ENCODE assay signal across 8 cellular contexts in the genomic region with DNA sequence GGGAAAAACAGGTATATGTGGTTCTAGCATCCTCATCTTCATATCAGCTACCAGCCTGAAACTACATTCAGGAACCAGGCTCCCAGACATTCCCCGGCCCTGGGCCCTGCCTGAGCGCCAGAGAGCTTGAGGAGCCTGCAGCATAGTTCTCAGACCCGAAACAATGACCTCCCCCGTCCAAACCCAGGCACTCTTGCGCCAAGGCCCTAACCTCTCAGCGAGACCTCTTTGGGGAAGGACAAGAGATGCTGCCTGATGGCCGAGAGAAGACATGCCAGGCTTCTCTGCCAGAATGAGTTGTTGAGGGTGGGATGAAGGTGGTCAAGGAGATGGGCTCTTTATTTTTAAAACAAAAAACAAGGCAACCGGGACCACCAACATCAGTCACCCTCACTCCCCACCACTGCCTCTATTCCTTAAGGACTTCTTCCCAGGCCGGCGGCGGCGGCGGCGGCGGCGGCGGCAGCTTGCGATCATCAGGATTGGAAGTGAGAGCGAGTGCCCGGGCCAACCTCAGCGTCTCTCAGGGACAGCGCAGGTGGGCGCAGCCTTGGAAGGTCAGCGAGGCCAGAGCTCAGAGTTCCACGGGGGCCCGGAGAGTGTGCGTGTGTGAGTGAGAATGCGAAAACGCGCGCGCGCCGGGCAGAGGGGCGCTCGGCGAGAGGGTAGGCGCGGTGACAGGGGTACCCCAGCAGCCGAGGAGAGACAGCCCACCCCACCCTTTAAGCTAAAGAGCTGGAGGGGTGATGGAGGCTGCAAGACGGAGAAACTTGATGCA. TPM values are rescaled to one million over a fixed set of nuclear protein-coding genes. Genes with fewer than 3 reads are reported as not detected.
DNase-seq lines count a peak whose midpoint lies in the region; FAIRE-seq and TF ChIP-seq lines count a peak whose summit lies in the region.

No MANE protein-coding gene starts in this region.

- peak in 2 of 3 experiments; percentile 59 to 69 for DNase-seq in NCI-H1417 (lab: John Stamatoyannopoulos, UW)
- no peak for DNase-seq in NCI-H1417 treated with DMSO at 0.1 percent for 48 hours (lab: John Stamatoyannopoulos, UW)
- DNase-seq in activated CD4-positive, alpha-beta T cell treated with anti-CD3 and anti-CD28 coated beads, Interleukin-2, amount 10 ng/mL, durations not matched to agents 24 days and 14 days, result peak; percentile 69
- peak in 1 of 2 donors; percentile 29 for DNase-seq in fibroblast of lung (ENCODE audit: low read depth in 2 of 2)
- peak; percentile 27 for DNase-seq in occipital lobe (lab: John Stamatoyannopoulos, UW)
- DNase-seq in cerebellar nuclear complex (lab: John Stamatoyannopoulos, UW), result no peak
- DNase-seq in NCI-H2196 treated with DMSO at 0.1 percent for 48 hours (lab: John Stamatoyannopoulos, UW; ENCODE audit: unreplicated experiment), result no peak
- no peak for DNase-seq in frontal cortex (ENCODE audit: low spot score in 2 of 2)

- H3K4me1 ChIP-seq in fibroblast of lung (ENCODE audit: control insufficient read depth, extremely low read depth, insufficient read depth, low read length), result peaks cover 3% of the 10 kb centered on the region

- intact Hi-C loops in activated CD4-positive, alpha-beta T cell treated with anti-CD3 and anti-CD28 coated beads, Interleukin-2, amount 10 ng/mL, durations not matched to agents 24 days and 14 days (cut with micrococcal nuclease), result loop anchor here (1.0 to 10.0 kb wide), 11 partner anchors 29 to 1209 kb away; partner anchors contain the start of genes IL15 and SMARCA5

- no peak for TF ChIP-seq CTCF in fibroblast of lung (conservative IDR thresholded peaks at IDR 0.05 in 1 of 2, IDR thresholded peaks at IDR 0.05 in 1 of 2; ENCODE audit: low read depth in 1 of 2, low read length in 2 of 2)

- H3K4me2 ChIP-seq in fibroblast of lung (ENCODE audit: extremely low read depth, insufficient read depth, low read length), result peak overlapping the region; percentile 83

- no peaks in the 10 kb centered on the region for H3K36me3 Mint-ChIP-seq in activated CD4-positive, alpha-beta T cell treated with anti-CD3 and anti-CD28 coated beads, Interleukin-2, amount 10 ng/mL, durations not matched to agents 24 days and 14 days (ENCODE audit: low read depth)

- H3K27ac ChIP-seq in fibroblast of lung (ENCODE audit: insufficient read depth, low read length), result no peak overlapping the region

- peaks cover 20% of the 10 kb centered on the region for H3K4me1 Mint-ChIP-seq in activated CD4-positive, alpha-beta T cell treated with anti-CD3 and anti-CD28 coated beads, Interleukin-2, amount 10 ng/mL, durations not matched to agents 24 days and 14 days

- H3K27me3 ChIP-seq in fibroblast of lung (ENCODE audit: control insufficient read depth, insufficient read depth, low read length), result peaks cover 9% of the 10 kb centered on the region

- H3K27ac Mint-ChIP-seq in activated CD4-positive, alpha-beta T cell treated with anti-CD3 and anti-CD28 coated beads, Interleukin-2, amount 10 ng/mL, durations not matched to agents 24 days and 14 days, result peak overlapping the region; percentile 89

- peak overlapping the region; percentile 52 for H3K9ac ChIP-seq in fibroblast of lung (ENCODE audit: insufficient read depth, low read length)

- peaks cover 25% of the 10 kb centered on the region for H3K27me3 Mint-ChIP-seq in activated CD4-positive, alpha-beta T cell treated with anti-CD3 and anti-CD28 coated beads, Interleukin-2, amount 10 ng/mL, durations not matched to agents 24 days and 14 days

- H3K4me3 Mint-ChIP-seq in activated CD4-positive, alpha-beta T cell treated with anti-CD3 and anti-CD28 coated beads, Interleukin-2, amount 10 ng/mL, durations not matched to agents 24 days and 14 days, result peak overlapping the region; percentile 95

- H3K9me3 Mint-ChIP-seq in activated CD4-positive, alpha-beta T cell treated with anti-CD3 and anti-CD28 coated beads, Interleukin-2, amount 10 ng/mL, durations not matched to agents 24 days and 14 days, result no peaks in the 10 kb centered on the region

- FAIRE-seq in frontal cortex (lab: Jason Lieb, UNC), result no peak

- peak overlapping the region; percentile 74 for H2AFZ ChIP-seq in fibroblast of lung (ENCODE audit: low read length)

- no peaks in the 10 kb centered on the region for H3K79me2 ChIP-seq in fibroblast of lung (ENCODE audit: control insufficient read depth, insufficient read depth, low read length)

- H3K4me3 ChIP-seq in fibroblast of lung (replicated peaks in 1 of 4; ENCODE audit: control extremely low read depth in 1 of 4, insufficient read depth in 1 of 4, low read depth in 3 of 4, low read length in 4 of 4), result peak overlapping the region; percentile 64 to 77 (median 68)

- H4K20me1 ChIP-seq in fibroblast of lung (ENCODE audit: control insufficient read depth, extremely low read depth, insufficient read depth, low read length), result no peaks in the 10 kb centered on the region

- no peaks in the 10 kb centered on the region for H3K9me3 ChIP-seq in fibroblast of lung (ENCODE audit: control insufficient read depth, insufficient read depth, low read depth, low read length)

- no peaks in the 10 kb centered on the region for H3K36me3 ChIP-seq in fibroblast of lung (ENCODE audit: control insufficient read depth, insufficient read depth, low read length)

RNA-seq across cellular contexts. Expression of gene INPP4B, which starts 0.6 kb away (rescaled TPM):
- 39.8 and 42.5 TPM in 2 replicates for total RNA-seq in activated CD4-positive, alpha-beta T cell treated with anti-CD3 and anti-CD28 coated beads, Interleukin-2, amount 10 ng/mL, durations not matched to agents 24 days and 14 days
- total RNA-seq in fibroblast of lung (9.2 and 19.7 TPM in 2 replicates), occipital lobe (6.7 TPM), frontal cortex (8.2 TPM)
- polyA plus RNA-seq in fibroblast of lung, result 6.8 and 22.2 TPM in 2 replicates
- polyA plus RNA-seq in fibroblast of lung (2012), result 4.1 and 12.9 TPM in 2 replicates
- polyA minus RNA-seq in fibroblast of lung (ENCODE audit: low replicate concordance), result 5.3 and 18.8 TPM in 2 replicates

Comparison
In these comparisons a context has a peak if more than half of its experiments do, and no peak if none do; other contexts are left out.
1. DNase-seq: peak in NCI-H1417 (2 of 3), activated CD4-positive, alpha-beta T cell treated with anti-CD3 and anti-CD28 coated beads, Interleukin-2, amount 10 ng/mL, durations not matched to agents 24 days and 14 days (single experiment) and occipital lobe (single experiment); none in NCI-H1417 treated with DMSO at 0.1 percent for 48 hours (single experiment), cerebellar nuclear complex (0 of 2), NCI-H2196 treated with DMSO at 0.1 percent for 48 hours (single experiment) and frontal cortex (0 of 2).